ENCODE assay signal across 8 cellular contexts in the genomic region with DNA sequence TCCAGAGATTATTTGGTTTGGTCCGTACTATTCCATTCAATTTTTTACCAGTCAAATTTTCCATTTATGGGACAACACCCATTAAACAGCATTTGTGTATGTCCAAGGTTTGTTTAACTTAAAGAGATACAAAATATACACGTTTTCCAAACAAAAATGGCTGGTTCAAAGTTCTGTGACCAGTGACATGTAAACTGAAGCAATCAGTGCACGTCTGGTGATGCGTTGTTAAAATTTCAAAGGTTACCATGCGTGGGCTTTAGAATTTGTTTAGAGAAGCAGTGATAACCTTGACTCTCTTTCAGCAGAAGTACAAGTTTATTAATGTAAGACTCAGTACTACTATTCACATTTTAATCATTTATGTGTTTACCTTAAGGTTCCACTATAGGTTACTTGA. TPM values are rescaled to one million over a fixed set of nuclear protein-coding genes. Genes with fewer than 3 reads are reported as not detected.
"Had no signal": no experiment of that assay in that cellular context is flagged by ENCODE, and none has a peak within 500 bp of the region (broad histone marks: within the 10 kb centered on the region; RNA-seq: fewer than 3 reads in every experiment).

No MANE protein-coding gene starts in this region.

- FAIRE-seq: H1, H54, K562 had no signal

- H3K4me3 ChIP-seq: GM23338, K562 had no signal

- H2AFZ ChIP-seq: GM23338 had no signal

- H3K9me3 Mint-ChIP-seq: GM23338, H9 had no signal

- DNase-seq: H9, HCEC 1CT, IMR-90 had no signal

- H3K4me2 ChIP-seq: GM23338 had no signal

- ATAC-seq: GM23338, K562 had no signal

- H3K27ac ChIP-seq: HL-60 had no signal

- H3K4me3 Mint-ChIP-seq: GM23338, H9 had no signal

- H3K27ac Mint-ChIP-seq: GM23338, H9 had no signal

RNA-seq across cellular contexts. Expression of gene ALB, which starts 25.2 kb away (rescaled TPM):
- total RNA-seq: GM23338, H1, H9, IMR-90 had no signal
- polyA plus RNA-seq: GM23338, IMR-90 had no signal
